ENCODE assay signal across 9 cellular contexts in genomic region chr5:38112930-38113329, GRCh38.
"Had no signal": no experiment of that assay in that cellular context is flagged by ENCODE, and none has a peak within 500 bp of the region (broad histone marks: within the 10 kb centered on the region; RNA-seq: fewer than 3 reads in every experiment).

No MANE protein-coding gene starts in this region.

- H3K9me3 ChIP-seq: right lobe of liver had no signal

- H3K4me1 ChIP-seq: right lobe of liver had no signal

- ATAC-seq: naive thymus-derived CD8-positive, alpha-beta T cell; right lobe of liver had no signal

- DNase-seq: cortex of kidney; dorsolateral prefrontal cortex; effector CD8-positive, alpha-beta T cell; immature natural killer cell; mesendoderm; naive thymus-derived CD8-positive, alpha-beta T cell; right lobe of liver; stimulated activated naive CD4-positive, alpha-beta T cell treated with Interleukin-2 at 50 U/mL for 16 hours had no signal

- H3K4me3 ChIP-seq: dorsolateral prefrontal cortex, right lobe of liver, skin epidermis had no signal

- H3K27me3 ChIP-seq: right lobe of liver had no signal

- H3K36me3 ChIP-seq: right lobe of liver had no signal

- H3K27ac ChIP-seq: dorsolateral prefrontal cortex, right lobe of liver, skin epidermis had no signal
